In the genomic region with DNA sequence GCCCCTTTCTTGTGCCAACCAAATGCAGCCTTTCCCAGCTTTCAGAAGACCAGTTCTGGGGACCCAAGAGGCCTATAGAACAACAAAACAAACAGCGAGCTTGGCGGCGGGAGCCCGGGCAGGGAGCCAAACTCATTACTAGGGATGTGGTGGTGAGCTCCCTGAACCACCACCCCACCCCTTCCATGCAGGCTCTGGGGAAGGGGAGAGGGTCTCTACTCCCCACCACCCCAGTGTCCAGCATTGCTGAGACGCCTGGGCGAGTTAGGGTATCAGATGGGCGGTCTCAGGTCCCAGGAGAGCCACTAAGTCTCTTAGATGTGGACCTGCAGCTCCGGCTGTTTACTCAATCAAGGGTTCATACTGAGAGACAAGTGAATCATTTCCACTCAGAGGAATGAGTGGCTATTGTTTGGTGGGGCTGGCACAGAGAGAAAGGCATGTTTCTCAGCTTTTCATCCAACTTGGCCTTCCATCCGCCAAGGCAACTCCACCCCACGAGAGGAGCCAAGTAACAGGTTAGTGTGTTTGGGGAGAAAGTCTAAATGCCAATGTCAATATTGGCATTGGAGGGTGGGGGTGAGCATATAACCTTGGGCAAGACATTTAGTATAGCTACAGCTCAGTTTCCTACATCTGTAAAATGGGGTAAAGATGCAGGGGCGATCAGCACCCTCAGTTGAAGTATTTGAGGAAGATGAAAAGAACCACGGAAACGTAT, we compare ENCODE assay signal across 9 cellular contexts. TPM values are rescaled to one million over a fixed set of nuclear protein-coding genes. Genes with fewer than 3 reads are reported as not detected.
DNase-seq lines count a peak whose midpoint lies in the region; ATAC-seq and TF ChIP-seq lines count a peak whose summit lies in the region.
"Had no signal": no experiment of that assay in that cellular context is flagged by ENCODE, and none has a peak within 500 bp of the region (broad histone marks: within the 10 kb centered on the region; RNA-seq: fewer than 3 reads in every experiment).

No MANE protein-coding gene starts in this region.

- H3K9me3 ChIP-seq in trophoblast cell (ENCODE audit: insufficient read depth, low read depth, low read length): no peaks in the 10 kb centered on the region

- H3K14ac ChIP-seq in trophoblast cell (ENCODE audit: low read length): peak overlapping the region; percentile 61

- peak overlapping the region; percentile 67 for H3K27ac ChIP-seq in epithelial cell of prostate
- H3K27ac ChIP-seq in trophoblast cell (ENCODE audit: low read depth, low read length): peak overlapping the region; percentile 3
- no peak overlapping the region for H3K27ac ChIP-seq in GM23338 (ENCODE audit: low read depth)

- H3K79me1 ChIP-seq in trophoblast cell (ENCODE audit: low read length): peaks cover 12% of the 10 kb centered on the region

- H3K4me3 Mint-ChIP-seq in activated T-helper 1 cell treated with anti-CD3 and anti-CD28 coated beads, Interleukin-12 subunit alpha, Interleukin-12 subunit beta, Interleukin-2, Interleukin-4 antibody, amounts not matched to agents 30 ng/mL and 10 ng/mL and 1 ng/mL, durations not matched to agents 14 hours and 24 hours and 36 hours: no peak overlapping the region
- H3K4me3 Mint-ChIP-seq in GM23338: no peak overlapping the region
- H3K4me3 Mint-ChIP-seq: stimulated activated naive CD8-positive, alpha-beta T cell treated with anti-CD3 and anti-CD28 coated beads, Interleukin-15, Interleukin-2, amounts not matched to agents 100 ng/mL and 50 ng/mL, for 24 hours had no signal

- H3K4me1 Mint-ChIP-seq in activated T-helper 1 cell treated with anti-CD3 and anti-CD28 coated beads, Interleukin-12 subunit alpha, Interleukin-12 subunit beta, Interleukin-2, Interleukin-4 antibody, amounts not matched to agents 30 ng/mL and 10 ng/mL and 1 ng/mL, durations not matched to agents 14 hours and 24 hours and 36 hours (ENCODE audit: low read depth): no peaks in the 10 kb centered on the region
- peaks cover 6% of the 10 kb centered on the region for H3K4me1 Mint-ChIP-seq in GM23338

- 0 out of 2 replicates have a peak, but pooled peaks cover 2% of the 10 kb centered on the region for H3K9me2 ChIP-seq in GM23338 (ENCODE audit: insufficient read depth)

- no peak overlapping the region for H3K4me2 ChIP-seq in trophoblast cell (ENCODE audit: low read length)
- no peak overlapping the region for H3K4me2 ChIP-seq in GM23338

- peak overlapping the region; percentile 2 for H4K91ac ChIP-seq in trophoblast cell (ENCODE audit: low read depth, low read length)

- H2AFZ ChIP-seq in trophoblast cell (ENCODE audit: insufficient read depth, low read length, poor library complexity): no peak overlapping the region
- H2AFZ ChIP-seq in GM23338: no peak overlapping the region

- WGBS in trophoblast cell (ENCODE audit: extremely low coverage, insufficient coverage, insufficient read length): no CpG with 5 or more reads among the region's 13 CpGs

- H3K27me3 ChIP-seq in trophoblast cell (ENCODE audit: insufficient read depth, low read length) (no peaks in the 10 kb centered on the region), GM23338 (ENCODE audit: insufficient read depth) (no peaks in the 10 kb centered on the region)

- peak overlapping the region; percentile 65 for H3K4ac ChIP-seq in trophoblast cell (ENCODE audit: low read depth, low read length)

- H3F3A ChIP-seq in GM23338 (replicated peaks; ENCODE audit: low read depth): no peaks in the 10 kb centered on the region

- peak overlapping the region; percentile 68 for H2BK12ac ChIP-seq in trophoblast cell (ENCODE audit: low read length)

- peaks cover 2% of the 10 kb centered on the region for H3K27me3 Mint-ChIP-seq in activated T-helper 1 cell treated with anti-CD3 and anti-CD28 coated beads, Interleukin-12 subunit alpha, Interleukin-12 subunit beta, Interleukin-2, Interleukin-4 antibody, amounts not matched to agents 30 ng/mL and 10 ng/mL and 1 ng/mL, durations not matched to agents 14 hours and 24 hours and 36 hours (ENCODE audit: insufficient read depth)
- peaks cover 4% of the 10 kb centered on the region for H3K27me3 Mint-ChIP-seq in GM23338 (ENCODE audit: insufficient read depth, low read depth, poor library complexity)
- H3K27me3 Mint-ChIP-seq: stimulated activated naive CD8-positive, alpha-beta T cell treated with anti-CD3 and anti-CD28 coated beads, Interleukin-15, Interleukin-2, amounts not matched to agents 100 ng/mL and 50 ng/mL, for 24 hours had no signal

- H3K4me1 ChIP-seq in trophoblast cell (ENCODE audit: control insufficient read depth in 1 of 2, insufficient read depth in 2 of 2, low read length in 2 of 2): peaks cover 16 to 29% of the 10 kb centered on the region in 2 experiments
- peaks cover 3% of the 10 kb centered on the region; the same call in 1 of the 2 replicates for H3K4me1 ChIP-seq in GM23338 (ENCODE audit: insufficient read depth)

- H4K20me1 ChIP-seq in GM23338 (replicated peaks; ENCODE audit: insufficient read depth): no peaks in the 10 kb centered on the region

- DNase-seq in DMS53 treated with DMSO at 0.1 percent for 48 hours (lab: John Stamatoyannopoulos, UW; ENCODE audit: unreplicated experiment): peak; percentile 93
- DNase-seq in NCI-H510A treated with DMSO at 0.1 percent for 48 hours (lab: John Stamatoyannopoulos, UW): peak; percentile 83
- DNase-seq in epithelial cell of prostate (ENCODE audit: low read depth, low spot score): no peak
- DNase-seq in trophoblast cell: no peak
- no peak for DNase-seq in putamen (ENCODE audit: low spot score)
- DNase-seq in activated T-helper 1 cell treated with anti-CD3 and anti-CD28 coated beads, Interleukin-12 subunit alpha, Interleukin-12 subunit beta, Interleukin-2, Interleukin-4 antibody, amounts not matched to agents 30 ng/mL and 10 ng/mL and 1 ng/mL, durations not matched to agents 14 hours and 24 hours and 36 hours (ENCODE audit: low spot score): no peak
- no peak for DNase-seq in GM23338 (ENCODE audit: low spot score)

- H4K12ac ChIP-seq in trophoblast cell (ENCODE audit: low read depth, low read length): no peak overlapping the region

- H3K18ac ChIP-seq in trophoblast cell (ENCODE audit: low read length): peak overlapping the region; percentile 58

- H3K79me2 ChIP-seq in trophoblast cell (ENCODE audit: control insufficient read depth, insufficient read depth, low read length, poor library complexity) (peaks cover 2% of the 10 kb centered on the region), GM23338 (replicated peaks; ENCODE audit: insufficient read depth) (no peaks in the 10 kb centered on the region)

- H4K8ac ChIP-seq in trophoblast cell (ENCODE audit: low read depth, low read length): no peak overlapping the region

- no peak overlapping the region for H3K4me3 ChIP-seq in trophoblast cell (ENCODE audit: low read depth, low read length)
- no peak overlapping the region for H3K4me3 ChIP-seq in GM23338

- no peaks in the 10 kb centered on the region for H3K9me3 Mint-ChIP-seq in activated T-helper 1 cell treated with anti-CD3 and anti-CD28 coated beads, Interleukin-12 subunit alpha, Interleukin-12 subunit beta, Interleukin-2, Interleukin-4 antibody, amounts not matched to agents 30 ng/mL and 10 ng/mL and 1 ng/mL, durations not matched to agents 14 hours and 24 hours and 36 hours
- H3K9me3 Mint-ChIP-seq in GM23338: no peaks in the 10 kb centered on the region
- H3K9me3 Mint-ChIP-seq: stimulated activated naive CD8-positive, alpha-beta T cell treated with anti-CD3 and anti-CD28 coated beads, Interleukin-15, Interleukin-2, amounts not matched to agents 100 ng/mL and 50 ng/mL, for 24 hours had no signal

- no peaks in the 10 kb centered on the region for H3K36me3 Mint-ChIP-seq in activated T-helper 1 cell treated with anti-CD3 and anti-CD28 coated beads, Interleukin-12 subunit alpha, Interleukin-12 subunit beta, Interleukin-2, Interleukin-4 antibody, amounts not matched to agents 30 ng/mL and 10 ng/mL and 1 ng/mL, durations not matched to agents 14 hours and 24 hours and 36 hours (ENCODE audit: low read depth)
- H3K36me3 Mint-ChIP-seq in GM23338 (ENCODE audit: low read depth): no peaks in the 10 kb centered on the region

- H3K9ac ChIP-seq in trophoblast cell (ENCODE audit: low read length): no peak overlapping the region

- H2BK5ac ChIP-seq in trophoblast cell (ENCODE audit: low read depth, low read length, poor library complexity): peak overlapping the region; percentile 59

- no peak overlapping the region for H3K27ac Mint-ChIP-seq in activated T-helper 1 cell treated with anti-CD3 and anti-CD28 coated beads, Interleukin-12 subunit alpha, Interleukin-12 subunit beta, Interleukin-2, Interleukin-4 antibody, amounts not matched to agents 30 ng/mL and 10 ng/mL and 1 ng/mL, durations not matched to agents 14 hours and 24 hours and 36 hours
- no peak overlapping the region for H3K27ac Mint-ChIP-seq in GM23338
- H3K27ac Mint-ChIP-seq: stimulated activated naive CD8-positive, alpha-beta T cell treated with anti-CD3 and anti-CD28 coated beads, Interleukin-15, Interleukin-2, amounts not matched to agents 100 ng/mL and 50 ng/mL, for 24 hours had no signal

- peak overlapping the region; percentile 30 for H2AK5ac ChIP-seq in trophoblast cell (ENCODE audit: low read length)

- no peak for ATAC-seq in HG03378 (IDR thresholded peaks at IDR 0.05; ENCODE audit: unreplicated experiment)
- ATAC-seq in GM23338: no peak

- intact Hi-C loops in activated T-helper 1 cell treated with anti-CD3 and anti-CD28 coated beads, Interleukin-12 subunit alpha, Interleukin-12 subunit beta, Interleukin-2, Interleukin-4 antibody, amounts not matched to agents 30 ng/mL and 10 ng/mL and 1 ng/mL, durations not matched to agents 14 hours and 24 hours and 36 hours (cut with micrococcal nuclease): no loop called here

- H3K36me3 ChIP-seq in trophoblast cell (ENCODE audit: control insufficient read depth in 1 of 2, insufficient read depth in 2 of 2, low read length in 2 of 2) (peaks cover 27 to 43% of the 10 kb centered on the region in 2 experiments), GM23338 (ENCODE audit: insufficient read depth) (no peaks in the 10 kb centered on the region)

- no peak for TF ChIP-seq CTCF in GM23338 (conservative IDR thresholded peaks at IDR 0.05; ENCODE audit: low read depth in 2 of 2)

- peak overlapping the region; percentile 25 for H2BK120ac ChIP-seq in trophoblast cell (ENCODE audit: insufficient read depth, low read length, poor library complexity)

- H3K23ac ChIP-seq in trophoblast cell (ENCODE audit: low read length): no peak overlapping the region

TF ChIP-seq in GM23338, 12 proteins besides CTCF, POLR2A, EP300 and RAD21 (continues in another document):
- no peak for TF ChIP-seq EZH2 (IDR thresholded peaks at IDR 0.05; ENCODE audit: low read depth, unreplicated experiment)
- TF ChIP-seq EZH2phosphoT487 (IDR thresholded peaks at IDR 0.05; ENCODE audit: unreplicated experiment): no peak

RNA-seq across cellular contexts. Expression of a gene that starts 40.9 kb away (rescaled TPM):
- 35.3 and 35.7 TPM in 2 replicates for polyA plus RNA-seq in trophoblast cell (2013)
- 0.02 and 0.08 TPM in 2 replicates for total RNA-seq in activated T-helper 1 cell treated with anti-CD3 and anti-CD28 coated beads, Interleukin-12 subunit alpha, Interleukin-12 subunit beta, Interleukin-2, Interleukin-4 antibody, amounts not matched to agents 30 ng/mL and 10 ng/mL and 1 ng/mL, durations not matched to agents 14 hours and 24 hours and 36 hours
- 1.8 and 3.2 TPM in 2 replicates for total RNA-seq in GM23338 (2014; rRNA removed; shearing (Covaris generic))
- polyA plus RNA-seq in GM23338 (2016; fragmentation: Nextera tagmentation; extraction: Ambion mirVana): 0.40 and 0.45 TPM in 2 replicates

Comparison
In these comparisons a context has a peak if more than half of its experiments do, and no peak if none do; other contexts are left out.
1. DNase-seq: peak in DMS53 treated with DMSO at 0.1 percent for 48 hours (single experiment) and NCI-H510A treated with DMSO at 0.1 percent for 48 hours (single experiment); none in epithelial cell of prostate (single experiment), trophoblast cell (0 of 2), putamen (single experiment), activated T-helper 1 cell treated with anti-CD3 and anti-CD28 coated beads, Interleukin-12 subunit alpha, Interleukin-12 subunit beta, Interleukin-2, Interleukin-4 antibody, amounts not matched to agents 30 ng/mL and 10 ng/mL and 1 ng/mL, durations not matched to agents 14 hours and 24 hours and 36 hours (single experiment) and GM23338 (single experiment).